Comparison of ENCODE assay signal across 16 cellular contexts in genomic region chr7:910931-911431, GRCh38.
"Had no signal": no experiment of that assay in that cellular context is flagged by ENCODE, and none has a peak within 500 bp of the region (broad histone marks: within the 10 kb centered on the region; RNA-seq: fewer than 3 reads in every experiment).

No MANE protein-coding gene starts in this region.

- FAIRE-seq: islet of Langerhans, urothelium cell line had no signal

- H3K9me3 Mint-ChIP-seq: activated naive CD4-positive, alpha-beta T cell treated with anti-CD3 and anti-CD28 coated beads for 36 hours; activated naive CD8-positive, alpha-beta T cell treated with anti-CD3 and anti-CD28 coated beads, Interleukin-2, amount 50 U/mL, for 24 hours; memory B cell; nephron progenitor cell; stimulated activated naive CD8-positive, alpha-beta T cell treated with anti-CD3 and anti-CD28 coated beads, Interleukin-15, Interleukin-2, amounts not matched to agents 100 ng/mL and 50 ng/mL, for 24 hours had no signal

- H3K36me3 Mint-ChIP-seq: memory B cell had no signal

- H3K4me3 ChIP-seq: ascending aorta, breast epithelium, psoas muscle had no signal

- H3K27me3 Mint-ChIP-seq: activated naive CD8-positive, alpha-beta T cell treated with anti-CD3 and anti-CD28 coated beads, Interleukin-2, amount 50 U/mL, for 24 hours; memory B cell; stimulated activated naive CD8-positive, alpha-beta T cell treated with anti-CD3 and anti-CD28 coated beads, Interleukin-15, Interleukin-2, amounts not matched to agents 100 ng/mL and 50 ng/mL, for 24 hours had no signal

- H3K9me3 ChIP-seq: ascending aorta, psoas muscle had no signal

- DNase-seq: activated CD4-positive, CD25-positive, alpha-beta regulatory T cell treated with anti-CD3 and anti-CD28 coated beads, Interleukin-2, amount 50 U/mL, for 72 hours; activated T-cell treated with anti-CD3 and anti-CD28 coated beads for 4 hours; left ventricle myocardium superior; nephron progenitor cell; psoas muscle; T-helper 1 cell had no signal

- H3K27ac ChIP-seq: ascending aorta, breast epithelium, psoas muscle had no signal

- H3K36me3 ChIP-seq: ascending aorta, breast epithelium had no signal

- H3K27me3 ChIP-seq: ascending aorta, breast epithelium had no signal

- ATAC-seq: esophagus mucosa, left ventricle myocardium superior, psoas muscle, sciatic nerve had no signal

- H3K27ac Mint-ChIP-seq: activated naive CD4-positive, alpha-beta T cell treated with anti-CD3 and anti-CD28 coated beads for 36 hours; memory B cell; nephron progenitor cell had no signal

- H3K4me1 ChIP-seq: breast epithelium, psoas muscle had no signal
